Comparison of ENCODE assay signal across 16 cellular contexts in the genomic region with DNA sequence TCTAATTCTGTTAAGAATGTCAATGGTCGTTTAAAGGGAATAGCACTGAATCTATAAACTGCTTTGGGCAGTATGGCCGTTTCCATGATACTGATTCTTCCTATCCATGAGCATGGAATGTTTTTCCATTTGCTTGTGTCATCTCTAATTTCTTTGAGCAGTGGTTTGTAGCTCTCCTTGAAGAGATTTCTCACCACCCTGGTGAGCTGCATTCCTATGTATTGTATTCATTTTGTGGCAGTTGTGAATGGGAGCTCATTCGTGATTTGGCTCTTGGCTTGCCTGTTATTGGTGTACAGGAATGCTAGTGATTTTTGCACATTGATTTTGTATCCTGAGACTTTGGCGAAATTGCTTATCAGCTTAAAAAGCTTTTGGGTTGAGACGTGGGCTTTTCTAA. TPM values are rescaled to one million over a fixed set of nuclear protein-coding genes. Genes with fewer than 3 reads are reported as not detected.
DNase-seq lines count a peak whose midpoint lies in the region; TF ChIP-seq lines count a peak whose summit lies in the region.
"Had no signal": no experiment of that assay in that cellular context is flagged by ENCODE, and none has a peak within 500 bp of the region (broad histone marks: within the 10 kb centered on the region; RNA-seq: fewer than 3 reads in every experiment).

No MANE protein-coding gene starts in this region.

- H3K27me3 ChIP-seq in adipocyte (replicated peaks; ENCODE audit: control insufficient read depth, insufficient read depth, low read length): no peaks in the 10 kb centered on the region
- H3K27me3 ChIP-seq in smooth muscle cell (ENCODE audit: low read depth): no peaks in the 10 kb centered on the region
- H3K27me3 ChIP-seq: heart right ventricle, sigmoid colon had no signal

- H3F3A ChIP-seq in smooth muscle cell (ENCODE audit: low read depth): peaks cover 3% of the 10 kb centered on the region

- H3K9ac ChIP-seq in adipocyte (ENCODE audit: low read length): no peak overlapping the region
- no peak overlapping the region for H3K9ac ChIP-seq in smooth muscle cell (ENCODE audit: low read depth)

- H3K36me3 ChIP-seq in adipocyte (ENCODE audit: control insufficient read depth, insufficient read depth, low read length, severe bottlenecking): no peaks in the 10 kb centered on the region
- H3K36me3 ChIP-seq in smooth muscle cell (ENCODE audit: low read depth): no peaks in the 10 kb centered on the region
- H3K36me3 ChIP-seq: heart right ventricle, sigmoid colon had no signal

- H3K4me2 ChIP-seq in smooth muscle cell: no peak overlapping the region

- peak overlapping the region; percentile 40 for H3K27ac ChIP-seq in smooth muscle cell (ENCODE audit: low read depth)
- H3K27ac ChIP-seq: heart right ventricle, sigmoid colon, SK-N-MC had no signal

- peaks cover 4% of the 10 kb centered on the region for H3K9me3 ChIP-seq in adipocyte (ENCODE audit: control insufficient read depth, low read length)
- peaks cover 1% of the 10 kb centered on the region for H3K9me3 ChIP-seq in smooth muscle cell (replicated peaks; ENCODE audit: low read depth)
- H3K9me3 ChIP-seq: Caco-2 had no signal

- no peaks in the 10 kb centered on the region for H4K20me1 ChIP-seq in smooth muscle cell (ENCODE audit: low read depth)

- H3K79me2 ChIP-seq in smooth muscle cell (ENCODE audit: low read depth): no peaks in the 10 kb centered on the region

- H3K4me1 ChIP-seq in adipocyte (ENCODE audit: control insufficient read depth, insufficient read depth, low read length) (peaks cover 17% of the 10 kb centered on the region), smooth muscle cell (ENCODE audit: low read depth) (peaks cover 10% of the 10 kb centered on the region)

- H3K4me3 ChIP-seq in adipocyte (ENCODE audit: low read length) (no peak overlapping the region), smooth muscle cell (no peak overlapping the region)
- H3K4me3 ChIP-seq: heart right ventricle, sigmoid colon, SK-N-MC had no signal

- WGBS in smooth muscle cell (ENCODE audit: low lambda C conversion rate): 50% methylated on average over 5 of the region's 5 CpGs

- H2AFZ ChIP-seq in smooth muscle cell (ENCODE audit: low read depth): no peak overlapping the region

- no peak for TF ChIP-seq CTCF in smooth muscle cell (IDR thresholded peaks at IDR 0.05; ENCODE audit: borderline replicate concordance, insufficient read depth, poor library complexity, severe bottlenecking)

- DNase-seq in HCEC 1CT (peak; percentile 62), adipocyte (ENCODE audit: low read depth) (peak; percentile 43), fibroblast of peridontal ligament (ENCODE audit: extremely low read depth) (peak; percentile 69), smooth muscle cell (lab: John Stamatoyannopoulos, UW; ENCODE audit: unreplicated experiment) (no peak), HPDE6-E6E7 (ENCODE audit: extremely low spot score) (no peak), NCI-H524 treated with DMSO at 0.1 percent for 48 hours (lab: John Stamatoyannopoulos, UW) (no peak), NCI-H128 (lab: John Stamatoyannopoulos, UW; ENCODE audit: unreplicated experiment) (no peak)
- DNase-seq: activated naive CD8-positive, alpha-beta T cell treated with anti-CD3 and anti-CD28 coated beads for 36 hours; Caco-2; central memory CD4-positive, alpha-beta T cell; heart right ventricle; NCI-H1436 treated with DMSO at 0.1 percent for 48 hours; NCI-H2171 treated with DMSO at 0.1 percent for 48 hours; sigmoid colon; stimulated activated CD4-positive, alpha-beta T cell treated with anti-CD3 and anti-CD28 coated beads, Interleukin-2, amount 100 ng/mL, for 24 hours had no signal

RNA-seq across cellular contexts. Expression of gene WDR75, which starts 38.3 kb away (rescaled TPM):
- total RNA-seq in smooth muscle cell: 63.0 and 67.4 TPM in 2 replicates
- polyA plus RNA-seq in smooth muscle cell: 22.7 and 28.4 TPM in 2 replicates

Comparison
In these comparisons a context has a peak if more than half of its experiments do, and no peak if none do; other contexts are left out.
1. DNase-seq: peak in HCEC 1CT (single experiment), adipocyte (single experiment) and fibroblast of peridontal ligament (single experiment); none in smooth muscle cell (single experiment), HPDE6-E6E7 (single experiment), NCI-H524 treated with DMSO at 0.1 percent for 48 hours (single experiment) and NCI-H128 (single experiment).